1 cellular context compared by ENCODE assay signal in the genomic region with DNA sequence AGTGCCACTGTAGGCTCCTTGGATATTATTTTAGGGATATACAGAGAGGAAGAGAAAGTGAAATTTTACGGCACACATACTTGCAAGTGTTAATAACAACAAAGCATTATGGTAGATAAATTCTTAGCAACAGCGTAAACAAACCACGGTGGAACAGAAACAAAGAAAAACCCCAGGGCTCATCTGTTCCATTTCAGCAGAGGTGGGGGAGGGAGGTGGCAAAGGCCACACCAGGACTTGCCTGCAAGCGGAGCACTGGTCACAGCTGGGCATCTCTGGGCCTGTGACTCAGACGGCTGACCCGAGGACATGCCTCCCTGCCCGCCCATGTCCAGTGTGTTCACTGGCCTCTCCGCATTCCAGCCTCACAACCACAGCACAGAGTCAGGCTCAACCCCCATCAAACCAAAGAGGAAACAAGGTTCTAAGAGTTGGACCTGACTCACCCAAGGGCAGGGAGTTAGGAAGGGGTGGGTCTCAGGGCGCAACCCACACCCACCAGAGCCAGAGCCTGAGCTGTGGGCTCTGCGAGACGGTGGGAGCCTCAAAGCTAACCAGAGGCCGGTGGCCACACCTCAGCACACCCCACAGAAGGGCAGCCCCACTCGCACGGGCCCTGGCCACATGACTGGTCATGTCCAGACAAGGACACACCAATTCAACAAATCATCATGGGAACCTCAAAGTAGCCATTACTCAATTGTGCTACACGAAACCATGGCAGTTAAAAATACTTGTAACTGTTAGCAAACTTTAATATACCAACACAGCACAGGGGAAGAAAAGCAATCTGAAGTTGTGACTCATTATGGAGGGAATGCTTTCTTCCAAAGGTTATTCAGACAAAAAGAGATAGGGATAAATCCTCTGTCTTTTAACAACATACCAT.
TF ChIP-seq lines count a peak whose summit lies in the region.

No MANE protein-coding gene starts in this region.

TF ChIP-seq in K562, 482 proteins besides CTCF, POLR2A, EP300 and RAD21 (continued from another document and continues in another):
- TF ChIP-seq MGA (IDR thresholded peaks at IDR 0.05) (peak; percentile 39; the same call in 1 of the 2 replicates), ZNF589 (CRISPR knock-in tag; IDR thresholded peaks at IDR 0.05; ENCODE audit: low read depth) (peak; percentile 76; the same call in 1 of the 2 replicates), SRSF3 (IDR thresholded peaks at IDR 0.05; ENCODE audit: insufficient read depth, low read length) (no peak), MTA1 (IDR thresholded peaks at IDR 0.05; ENCODE audit: borderline replicate concordance) (peak; percentile 38; the same call in 1 of the 2 replicates), ZNF57 (CRISPR knock-in tag; IDR thresholded peaks at IDR 0.05) (no peak), FOXJ2 (tag; IDR thresholded peaks at IDR 0.05) (peak; percentile 100), WHSC1 (IDR thresholded peaks at IDR 0.05; ENCODE audit: low read length) (peak; percentile 90), RBFOX2 (IDR thresholded peaks at IDR 0.05; ENCODE audit: low read depth, low read length) (peak; percentile 66), ZBTB7A (IDR thresholded peaks at IDR 0.05; ENCODE audit: borderline replicate concordance, control insufficient read depth, low read depth, low read length) (peak; percentile 81; the same call in 1 of the 2 replicates), SMARCA5 (IDR thresholded peaks at IDR 0.05) (peak; percentile 37; the same call in 1 of the 2 replicates), ELF2 (CRISPR knock-in tag; IDR thresholded peaks at IDR 0.05) (no peak), ARHGAP35 (IDR thresholded peaks at IDR 0.05; ENCODE audit: partially characterized antibody) (no peak), TRIM24 (IDR thresholded peaks at IDR 0.05) (peak; percentile 30 to 36; a peak in 1 of 4 replicates), E2F3 (CRISPR knock-in tag; IDR thresholded peaks at IDR 0.05) (peak; percentile 21; the same call in 1 of the 2 replicates), KLF6 (CRISPR knock-in tag; IDR thresholded peaks at IDR 0.05; ENCODE audit: borderline replicate concordance) (0 out of 2 replicates have a peak, but pooled peaks have one; percentile 19), POLR2G (IDR thresholded peaks at IDR 0.05; ENCODE audit: low read depth, low read length) (peak; percentile 73), NEUROD1 (IDR thresholded peaks at IDR 0.05; ENCODE audit: borderline replicate concordance, low read depth, low read length, partially characterized antibody) (peak; percentile 44), CEBPG (CRISPR knock-in tag; IDR thresholded peaks at IDR 0.05) (no peak), CEBPG (tag; conservative IDR thresholded peaks at IDR 0.05 in 1 of 2, IDR thresholded peaks at IDR 0.05 in 1 of 2) (peak in 1 of 2 experiments; percentile 26; a peak in 1 of 4 replicates), KDM5B (IDR thresholded peaks at IDR 0.05; ENCODE audit: insufficient replicate concordance, low read depth, low read length) (no peak), CCNT2 (IDR thresholded peaks at IDR 0.05; ENCODE audit: borderline replicate concordance, extremely low read depth, insufficient read length, low read depth, low read length) (peak; percentile 27), ZNF696 (CRISPR knock-in tag; conservative IDR thresholded peaks at IDR 0.05) (no peak), ZFX (CRISPR knock-in tag; IDR thresholded peaks at IDR 0.05) (peak; percentile 51)
- TF ChIP-seq, protein P1, sequence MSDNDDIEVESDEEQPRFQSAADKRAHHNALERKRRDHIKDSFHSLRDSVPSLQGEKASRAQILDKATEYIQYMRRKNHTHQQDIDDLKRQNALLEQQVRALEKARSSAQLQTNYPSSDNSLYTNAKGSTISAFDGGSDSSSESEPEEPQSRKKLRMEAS (CRISPR knock-in tag; IDR thresholded peaks at IDR 0.05) = peak; percentile 59; the same call in 1 of the 2 replicates
- TF ChIP-seq, protein P2, sequence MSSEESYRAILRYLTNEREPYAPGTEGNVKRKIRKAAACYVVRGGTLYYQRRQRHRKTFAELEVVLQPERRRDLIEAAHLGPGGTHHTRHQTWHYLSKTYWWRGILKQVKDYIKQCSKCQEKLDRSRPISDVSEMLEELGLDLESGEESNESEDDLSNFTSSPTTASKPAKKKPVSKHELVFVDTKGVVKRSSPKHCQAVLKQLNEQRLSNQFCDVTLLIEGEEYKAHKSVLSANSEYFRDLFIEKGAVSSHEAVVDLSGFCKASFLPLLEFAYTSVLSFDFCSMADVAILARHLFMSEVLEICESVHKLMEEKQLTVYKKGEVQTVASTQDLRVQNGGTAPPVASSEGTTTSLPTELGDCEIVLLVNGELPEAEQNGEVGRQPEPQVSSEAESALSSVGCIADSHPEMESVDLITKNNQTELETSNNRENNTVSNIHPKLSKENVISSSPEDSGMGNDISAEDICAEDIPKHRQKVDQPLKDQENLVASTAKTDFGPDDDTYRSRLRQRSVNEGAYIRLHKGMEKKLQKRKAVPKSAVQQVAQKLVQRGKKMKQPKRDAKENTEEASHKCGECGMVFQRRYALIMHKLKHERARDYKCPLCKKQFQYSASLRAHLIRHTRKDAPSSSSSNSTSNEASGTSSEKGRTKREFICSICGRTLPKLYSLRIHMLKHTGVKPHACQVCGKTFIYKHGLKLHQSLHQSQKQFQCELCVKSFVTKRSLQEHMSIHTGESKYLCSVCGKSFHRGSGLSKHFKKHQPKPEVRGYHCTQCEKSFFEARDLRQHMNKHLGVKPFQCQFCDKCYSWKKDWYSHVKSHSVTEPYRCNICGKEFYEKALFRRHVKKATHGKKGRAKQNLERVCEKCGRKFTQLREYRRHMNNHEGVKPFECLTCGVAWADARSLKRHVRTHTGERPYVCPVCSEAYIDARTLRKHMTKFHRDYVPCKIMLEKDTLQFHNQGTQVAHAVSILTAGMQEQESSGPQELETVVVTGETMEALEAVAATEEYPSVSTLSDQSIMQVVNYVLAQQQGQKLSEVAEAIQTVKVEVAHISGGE (CRISPR knock-in tag; IDR thresholded peaks at IDR 0.05) = peak in 1 of 3 experiments; percentile 52; a peak in 1 of 6 replicates
- TF ChIP-seq, protein P3, sequence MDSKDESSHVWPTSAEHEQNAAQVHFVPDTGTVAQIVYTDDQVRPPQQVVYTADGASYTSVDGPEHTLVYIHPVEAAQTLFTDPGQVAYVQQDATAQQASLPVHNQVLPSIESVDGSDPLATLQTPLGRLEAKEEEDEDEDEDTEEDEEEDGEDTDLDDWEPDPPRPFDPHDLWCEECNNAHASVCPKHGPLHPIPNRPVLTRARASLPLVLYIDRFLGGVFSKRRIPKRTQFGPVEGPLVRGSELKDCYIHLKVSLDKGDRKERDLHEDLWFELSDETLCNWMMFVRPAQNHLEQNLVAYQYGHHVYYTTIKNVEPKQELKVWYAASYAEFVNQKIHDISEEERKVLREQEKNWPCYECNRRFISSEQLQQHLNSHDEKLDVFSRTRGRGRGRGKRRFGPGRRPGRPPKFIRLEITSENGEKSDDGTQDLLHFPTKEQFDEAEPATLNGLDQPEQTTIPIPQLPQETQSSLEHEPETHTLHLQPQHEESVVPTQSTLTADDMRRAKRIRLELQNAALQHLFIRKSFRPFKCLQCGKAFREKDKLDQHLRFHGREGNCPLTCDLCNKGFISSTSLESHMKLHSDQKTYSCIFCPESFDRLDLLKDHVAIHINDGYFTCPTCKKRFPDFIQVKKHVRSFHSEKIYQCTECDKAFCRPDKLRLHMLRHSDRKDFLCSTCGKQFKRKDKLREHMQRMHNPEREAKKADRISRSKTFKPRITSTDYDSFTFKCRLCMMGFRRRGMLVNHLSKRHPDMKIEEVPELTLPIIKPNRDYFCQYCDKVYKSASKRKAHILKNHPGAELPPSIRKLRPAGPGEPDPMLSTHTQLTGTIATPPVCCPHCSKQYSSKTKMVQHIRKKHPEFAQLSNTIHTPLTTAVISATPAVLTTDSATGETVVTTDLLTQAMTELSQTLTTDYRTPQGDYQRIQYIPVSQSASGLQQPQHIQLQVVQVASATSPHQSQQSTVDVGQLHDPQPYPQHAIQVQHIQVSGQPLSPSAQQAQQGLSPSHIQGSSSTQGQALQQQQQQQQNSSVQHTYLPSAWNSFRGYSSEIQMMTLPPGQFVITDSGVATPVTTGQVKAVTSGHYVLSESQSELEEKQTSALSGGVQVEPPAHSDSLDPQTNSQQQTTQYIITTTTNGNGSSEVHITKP (IDR thresholded peaks at IDR 0.05; ENCODE audit: partially characterized antibody) = peak; percentile 77
- TF ChIP-seq, protein P4, sequence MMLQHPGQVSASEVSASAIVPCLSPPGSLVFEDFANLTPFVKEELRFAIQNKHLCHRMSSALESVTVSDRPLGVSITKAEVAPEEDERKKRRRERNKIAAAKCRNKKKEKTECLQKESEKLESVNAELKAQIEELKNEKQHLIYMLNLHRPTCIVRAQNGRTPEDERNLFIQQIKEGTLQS (IDR thresholded peaks at IDR 0.05) = peak; percentile 74
- TF ChIP-seq, protein P4 (CRISPR knock-in tag; conservative IDR thresholded peaks at IDR 0.05) = no peak
- TF ChIP-seq, protein P5, sequence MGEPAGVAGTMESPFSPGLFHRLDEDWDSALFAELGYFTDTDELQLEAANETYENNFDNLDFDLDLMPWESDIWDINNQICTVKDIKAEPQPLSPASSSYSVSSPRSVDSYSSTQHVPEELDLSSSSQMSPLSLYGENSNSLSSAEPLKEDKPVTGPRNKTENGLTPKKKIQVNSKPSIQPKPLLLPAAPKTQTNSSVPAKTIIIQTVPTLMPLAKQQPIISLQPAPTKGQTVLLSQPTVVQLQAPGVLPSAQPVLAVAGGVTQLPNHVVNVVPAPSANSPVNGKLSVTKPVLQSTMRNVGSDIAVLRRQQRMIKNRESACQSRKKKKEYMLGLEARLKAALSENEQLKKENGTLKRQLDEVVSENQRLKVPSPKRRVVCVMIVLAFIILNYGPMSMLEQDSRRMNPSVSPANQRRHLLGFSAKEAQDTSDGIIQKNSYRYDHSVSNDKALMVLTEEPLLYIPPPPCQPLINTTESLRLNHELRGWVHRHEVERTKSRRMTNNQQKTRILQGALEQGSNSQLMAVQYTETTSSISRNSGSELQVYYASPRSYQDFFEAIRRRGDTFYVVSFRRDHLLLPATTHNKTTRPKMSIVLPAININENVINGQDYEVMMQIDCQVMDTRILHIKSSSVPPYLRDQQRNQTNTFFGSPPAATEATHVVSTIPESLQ (CRISPR knock-in tag; IDR thresholded peaks at IDR 0.05) = peak; percentile 85; the same call in 1 of the 2 replicates
